ENCODE assay signal across 27 cellular contexts in genomic region chr22:44919691-44920090, GRCh38.
"Had no signal": no experiment of that assay in that cellular context is flagged by ENCODE, and none has a peak within 500 bp of the region (broad histone marks: within the 10 kb centered on the region; RNA-seq: fewer than 3 reads in every experiment).

No MANE protein-coding gene starts in this region.

- H3K4me3 ChIP-seq: esophagus squamous epithelium, heart right ventricle, lung, smooth muscle cell, stomach, thyroid gland, upper lobe of right lung had no signal

- H3K9me3 ChIP-seq: esophagus squamous epithelium, thyroid gland, upper lobe of right lung had no signal

- H3K4me1 Mint-ChIP-seq: activated naive CD4-positive, alpha-beta T cell treated with anti-CD3 and anti-CD28 coated beads, Interleukin-2, amount 10 ng/mL, durations not matched to agents 7 days and 5 days; activated naive CD8-positive, alpha-beta T cell treated with anti-CD3 and anti-CD28 coated beads, Interleukin-2, amount 50 U/mL, for 24 hours; nephron; stimulated activated naive B cell treated with anti-CD40 and anti-IgM and Interleukin-4, amounts not matched to agents 10 μg/mL and 1 μg/mL and 100 μg/mL, for 72 hours had no signal

- H3K4me1 ChIP-seq: esophagus squamous epithelium, heart right ventricle, stomach, thyroid gland, upper lobe of right lung had no signal

- H3K36me3 ChIP-seq: esophagus squamous epithelium, heart right ventricle, stomach, thyroid gland, upper lobe of right lung had no signal

- H3K27ac ChIP-seq: epithelial cell of prostate, esophagus squamous epithelium, heart right ventricle, stomach, thyroid gland, upper lobe of right lung, VCaP had no signal

- H3K9me3 Mint-ChIP-seq: activated naive CD4-positive, alpha-beta T cell treated with anti-CD3 and anti-CD28 coated beads, Interleukin-2, amount 10 ng/mL, durations not matched to agents 7 days and 5 days; activated naive CD8-positive, alpha-beta T cell treated with anti-CD3 and anti-CD28 coated beads, Interleukin-2, amount 50 U/mL, for 24 hours; nephron had no signal

- ATAC-seq: activated naive CD8-positive, alpha-beta T cell treated with anti-CD3 and anti-CD28 coated beads, Interleukin-2, amount 50 U/mL, for 24 hours; heart right ventricle; stimulated activated naive B cell treated with anti-CD40 and anti-IgM and Interleukin-4, amounts not matched to agents 10 μg/mL and 1 μg/mL and 100 μg/mL, for 72 hours; upper lobe of right lung had no signal

- H3K27me3 ChIP-seq: esophagus squamous epithelium, stomach, thyroid gland, upper lobe of right lung had no signal

- H3K4me3 Mint-ChIP-seq: activated naive CD4-positive, alpha-beta T cell treated with anti-CD3 and anti-CD28 coated beads, Interleukin-2, amount 10 ng/mL, durations not matched to agents 7 days and 5 days; activated naive CD8-positive, alpha-beta T cell treated with anti-CD3 and anti-CD28 coated beads, Interleukin-2, amount 50 U/mL, for 24 hours; nephron; stimulated activated naive B cell treated with anti-CD40 and anti-IgM and Interleukin-4, amounts not matched to agents 10 μg/mL and 1 μg/mL and 100 μg/mL, for 72 hours had no signal

- H3K27me3 Mint-ChIP-seq: activated naive CD4-positive, alpha-beta T cell treated with anti-CD3 and anti-CD28 coated beads, Interleukin-2, amount 10 ng/mL, durations not matched to agents 7 days and 5 days; progenitor cell of endocrine pancreas had no signal

- H3K36me3 Mint-ChIP-seq: activated naive CD4-positive, alpha-beta T cell treated with anti-CD3 and anti-CD28 coated beads, Interleukin-2, amount 10 ng/mL, durations not matched to agents 7 days and 5 days; stimulated activated naive B cell treated with anti-CD40 and anti-IgM and Interleukin-4, amounts not matched to agents 10 μg/mL and 1 μg/mL and 100 μg/mL, for 72 hours had no signal

- H3K27ac Mint-ChIP-seq: activated naive CD4-positive, alpha-beta T cell treated with anti-CD3 and anti-CD28 coated beads, Interleukin-2, amount 10 ng/mL, durations not matched to agents 7 days and 5 days; activated naive CD8-positive, alpha-beta T cell treated with anti-CD3 and anti-CD28 coated beads, Interleukin-2, amount 50 U/mL, for 24 hours; nephron; progenitor cell of endocrine pancreas; stimulated activated naive B cell treated with anti-CD40 and anti-IgM and Interleukin-4, amounts not matched to agents 10 μg/mL and 1 μg/mL and 100 μg/mL, for 72 hours had no signal

- DNase-seq: activated CD4-positive, alpha-beta T cell treated with anti-CD3 and anti-CD28 coated beads for 4 hours; activated CD4-positive, alpha-beta T cell treated with anti-CD3 and anti-CD28 coated beads, Interleukin-2, amount 50 U/mL, for 48 hours; activated CD8-positive, alpha-beta memory T cell treated with anti-CD3 and anti-CD28 coated beads for 24 hours; activated gamma-delta T cell; activated naive CD4-positive, alpha-beta T cell treated with anti-CD3 and anti-CD28 coated beads, Interleukin-2, amount 10 ng/mL, durations not matched to agents 7 days and 5 days; activated naive CD8-positive, alpha-beta T cell treated with anti-CD3 and anti-CD28 coated beads, Interleukin-2, amount 50 U/mL, for 24 hours; activated T-cell treated with anti-CD3 and anti-CD28 coated beads, Interleukin-2, amount 50 U/mL, for 1 hour; amygdala; central memory CD4-positive, alpha-beta T cell; dermis blood vessel endothelial cell; effector CD4-positive, alpha-beta T cell; esophagus squamous epithelium; foreskin melanocyte; heart right ventricle; mesendoderm; stimulated activated CD4-positive, alpha-beta T cell treated with anti-CD3 and anti-CD28 coated beads, Interleukin-15, amount 100 ng/mL, for 24 hours; stimulated activated CD4-positive, alpha-beta T cell treated with anti-CD3 and anti-CD28 coated beads, Interleukin-2, amount 100 ng/mL, for 24 hours; stimulated activated naive B cell treated with anti-CD40 and anti-IgM and Interleukin-4, amounts not matched to agents 10 μg/mL and 1 μg/mL and 100 μg/mL, for 72 hours; stomach; thyroid gland had no signal

- H3K4me2 ChIP-seq: smooth muscle cell had no signal
